8 cellular contexts compared by ENCODE assay signal in the genomic region with DNA sequence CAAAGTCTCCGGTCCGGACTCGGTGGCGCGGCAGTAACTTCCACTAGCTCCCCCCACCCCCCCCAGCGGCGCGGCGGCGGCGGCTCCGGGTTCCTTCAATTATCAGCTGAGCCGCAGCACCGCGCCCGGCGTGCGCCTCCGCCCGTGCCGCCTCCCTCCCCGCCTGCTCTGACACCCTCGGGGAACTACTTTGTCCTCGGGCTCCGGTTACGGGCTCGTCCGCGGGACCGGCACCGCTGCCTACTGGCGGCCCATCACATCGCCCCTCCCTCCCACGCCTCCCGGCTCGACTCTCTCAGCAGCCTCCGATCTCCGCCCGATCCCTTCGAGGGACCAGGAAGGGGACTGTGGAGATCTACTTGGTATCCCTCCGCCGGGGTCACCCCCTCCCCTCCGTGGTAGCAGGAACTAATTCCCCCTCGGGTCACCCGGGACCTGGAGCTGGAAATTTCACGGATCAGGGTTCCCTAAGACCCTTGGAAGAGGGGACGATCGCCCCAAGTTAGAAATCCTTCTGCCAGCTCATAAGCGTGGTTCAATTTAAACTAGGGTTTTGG. TPM values are rescaled to one million over a fixed set of nuclear protein-coding genes. Genes with fewer than 3 reads are reported as not detected.
DNase-seq lines count a peak whose midpoint lies in the region; ATAC-seq and TF ChIP-seq lines count a peak whose summit lies in the region.

A gene (minus strand): TSS at position 118 of the 557 bp plus-strand sequence. CDS start 41,930 bp downstream, outside the sequence.

- 0% methylated on average over 22 to 49 of the region's 49 CpGs for WGBS in endodermal cell (ENCODE audit: insufficient coverage in 1 of 2, insufficient read length in 1 of 2), 2 experiments

- TF ChIP-seq CTCF in GM20000 (IDR thresholded peaks at IDR 0.05; ENCODE audit: extremely low read depth, missing control alignments) (no peak), endodermal cell (conservative IDR thresholded peaks at IDR 0.05) (no peak)

- no peaks in the 10 kb centered on the region for H3K27me3 ChIP-seq in endodermal cell (ENCODE audit: control insufficient read depth, insufficient read depth, low read length, poor library complexity, severe bottlenecking)

- H3K27ac ChIP-seq in endodermal cell (ENCODE audit: low read depth, low read length), result peak within 1 kb of the TSS; percentile 89

- no peaks in the 10 kb centered on the region for H3K27me3 Mint-ChIP-seq in activated CD8-positive, alpha-beta memory T cell treated with anti-CD3 and anti-CD28 coated beads, Interleukin-2, amount 10 ng/mL, durations not matched to agents 7 days and 5 days
- no peaks in the 10 kb centered on the region for H3K27me3 Mint-ChIP-seq in endodermal cell (ENCODE audit: insufficient read depth)

- CTCF ChIA-PET in activated CD8-positive, alpha-beta memory T cell treated with anti-CD3 and anti-CD28 coated beads, Interleukin-2, amount 10 ng/mL, durations not matched to agents 7 days and 5 days (lab: Charles Lee), result interaction anchor here (0.6 to 3.1 kb wide), 7 partner anchors 11 to 1131 kb away, joined by 3 to 16 read pairs (median 3); no protein-coding TSS in a partner anchor

- H3K4me3 Mint-ChIP-seq in activated CD8-positive, alpha-beta memory T cell treated with anti-CD3 and anti-CD28 coated beads, Interleukin-2, amount 10 ng/mL, durations not matched to agents 7 days and 5 days, result peak within 1 kb of the TSS; percentile 99
- peak within 1 kb of the TSS; percentile 99 for H3K4me3 Mint-ChIP-seq in endodermal cell

- peak within 1 kb of the TSS; percentile 74 for H3K9ac ChIP-seq in endodermal cell (ENCODE audit: extremely low read depth, low read length, poor library complexity, severe bottlenecking)

- H3K4me1 ChIP-seq in endodermal cell (ENCODE audit: control insufficient read depth, insufficient read depth, low read length), result no peaks in the 10 kb centered on the region

- H3K36me3 Mint-ChIP-seq in activated CD8-positive, alpha-beta memory T cell treated with anti-CD3 and anti-CD28 coated beads, Interleukin-2, amount 10 ng/mL, durations not matched to agents 7 days and 5 days, result peaks cover 28% of the 10 kb centered on the region
- H3K36me3 Mint-ChIP-seq in endodermal cell (ENCODE audit: low read depth), result peaks cover 16% of the 10 kb centered on the region

- H3K36me3 ChIP-seq in endodermal cell (ENCODE audit: control insufficient read depth, insufficient read depth, low read length), result peaks cover 19% of the 10 kb centered on the region

- peak; percentile 82 for ATAC-seq in activated CD8-positive, alpha-beta memory T cell treated with anti-CD3 and anti-CD28 coated beads, Interleukin-2, amount 10 ng/mL, durations not matched to agents 7 days and 5 days

- no peaks in the 10 kb centered on the region for H3K9me3 Mint-ChIP-seq in activated CD8-positive, alpha-beta memory T cell treated with anti-CD3 and anti-CD28 coated beads, Interleukin-2, amount 10 ng/mL, durations not matched to agents 7 days and 5 days (ENCODE audit: low read depth)
- no peaks in the 10 kb centered on the region for H3K9me3 Mint-ChIP-seq in endodermal cell

- H3K9me3 ChIP-seq in endodermal cell (ENCODE audit: control insufficient read depth, low read length), result no peaks in the 10 kb centered on the region

- DNase-seq in COLO668 (lab: John Stamatoyannopoulos, UW; ENCODE audit: unreplicated experiment), result peak; percentile 93
- DNase-seq in GM20000 (ENCODE audit: low spot score), result peak; percentile 92
- peak; percentile 91 for DNase-seq in HT-29 (ENCODE audit: low spot score)
- DNase-seq in NOMO-1 treated with dmso at 0.1 percent for 144 hours (lab: John Stamatoyannopoulos, UW; ENCODE audit: unreplicated experiment), result peak; percentile 86
- peak; percentile 92 for DNase-seq in activated CD8-positive, alpha-beta memory T cell treated with anti-CD3 and anti-CD28 coated beads, Interleukin-2, amount 10 ng/mL, durations not matched to agents 7 days and 5 days
- DNase-seq in endodermal cell, result peak; percentile 97
- peak; percentile 96 for DNase-seq in mesenteric fat pad (ENCODE audit: low spot score)
- peak; percentile 65 for DNase-seq in stimulated activated CD8-positive, alpha-beta memory T cell treated with anti-CD3 and anti-CD28 coated beads, Interleukin-15, amount 100 ng/mL, for 24 hours (ENCODE audit: low read depth)

- H3K27ac Mint-ChIP-seq in activated CD8-positive, alpha-beta memory T cell treated with anti-CD3 and anti-CD28 coated beads, Interleukin-2, amount 10 ng/mL, durations not matched to agents 7 days and 5 days, result peak within 1 kb of the TSS; percentile 99
- H3K27ac Mint-ChIP-seq in endodermal cell, result peak within 1 kb of the TSS; percentile 97

- H3K4me1 Mint-ChIP-seq in activated CD8-positive, alpha-beta memory T cell treated with anti-CD3 and anti-CD28 coated beads, Interleukin-2, amount 10 ng/mL, durations not matched to agents 7 days and 5 days, result peaks cover 47% of the 10 kb centered on the region
- H3K4me1 Mint-ChIP-seq in endodermal cell, result peaks cover 9% of the 10 kb centered on the region

- H3K4me3 ChIP-seq in endodermal cell (ENCODE audit: low read length), result peak within 1 kb of the TSS; percentile 98

RNA-seq across cellular contexts. Expression of the gene that starts here (rescaled TPM):
- total RNA-seq in HT-29 (2014; rRNA removed; shearing (Covaris generic)), result 97.9 and 106 TPM in 2 replicates
- 100 to 1,000 TPM; 235 to 270 TPM for total RNA-seq in activated CD8-positive, alpha-beta memory T cell treated with anti-CD3 and anti-CD28 coated beads, Interleukin-2, amount 10 ng/mL, durations not matched to agents 7 days and 5 days
- total RNA-seq in endodermal cell (100 to 1,000 TPM; 177 to 229 TPM), mesenteric fat pad (259 TPM)
- 98.1 TPM for polyA plus RNA-seq in endodermal cell (2013, experiment 1 of 2)
- polyA plus RNA-seq in endodermal cell (2013, experiment 2 of 2), result 101 TPM

Comparison
In these comparisons a context has a peak if more than half of its experiments do, and no peak if none do; other contexts are left out.
1. Peak in every context shown above with its lines: DNase-seq, ATAC-seq, H3K4me3 ChIP-seq and H3K27ac ChIP-seq.